In the genomic region with DNA sequence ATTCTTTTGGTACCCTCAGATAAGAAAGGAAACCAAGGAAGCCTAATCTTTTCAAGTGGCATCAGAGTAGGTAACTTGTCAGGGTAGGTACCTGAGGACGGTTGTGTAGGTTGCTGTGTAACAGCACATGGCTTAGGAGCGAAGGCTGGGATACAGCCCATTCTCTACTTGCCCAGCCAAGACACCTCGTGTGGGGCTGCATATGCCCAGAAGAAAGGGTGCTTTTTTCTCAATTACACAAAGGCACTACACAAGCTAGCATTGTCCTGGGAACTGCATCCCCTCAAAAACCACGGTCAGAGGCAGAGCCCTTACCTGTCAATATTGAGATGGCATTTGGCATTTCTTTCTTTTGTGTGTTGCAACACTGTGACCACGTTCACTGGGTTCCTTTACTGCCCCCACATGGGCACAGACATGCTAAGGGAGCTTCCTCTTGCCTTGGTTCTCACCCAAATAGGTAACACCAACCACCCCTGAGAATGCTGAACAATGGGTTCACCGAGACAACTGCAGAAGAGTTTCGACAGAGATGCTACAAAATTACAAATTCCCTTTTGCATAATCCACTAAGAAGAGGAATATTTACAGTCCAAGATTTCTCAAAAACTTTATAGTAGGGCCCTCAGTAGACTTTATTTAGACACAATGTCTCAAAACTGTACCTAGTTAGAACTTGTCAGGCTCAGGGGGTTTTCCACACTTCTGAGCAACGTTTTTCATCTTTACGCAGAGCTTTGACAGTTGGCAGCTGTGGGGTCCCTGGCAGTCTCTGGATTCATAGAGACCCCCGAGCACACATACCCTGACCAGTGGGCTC, we compare ENCODE assay signal across 8 cellular contexts. TPM values are rescaled to one million over a fixed set of nuclear protein-coding genes. Genes with fewer than 3 reads are reported as not detected.
DNase-seq lines count a peak whose midpoint lies in the region; ATAC-seq and TF ChIP-seq lines count a peak whose summit lies in the region.

No MANE protein-coding gene starts in this region.

- ATAC-seq in GM19328 (IDR thresholded peaks at IDR 0.05; ENCODE audit: unreplicated experiment): peak; percentile 76
- ATAC-seq in HG03066 (IDR thresholded peaks at IDR 0.05; ENCODE audit: low read depth, unreplicated experiment): peak; percentile 62
- peak; percentile 83 to 84 for ATAC-seq in activated T-cell treated with anti-CD3 and anti-CD28 coated beads, Interleukin-2, amount 50 U/mL, for 4 hours
- ATAC-seq in left ventricle myocardium superior: no peak

- DNase-seq in GM12865 (ENCODE audit: low read depth) (peak; percentile 86), NCI-H2196 treated with DMSO at 0.1 percent for 48 hours (lab: John Stamatoyannopoulos, UW; ENCODE audit: unreplicated experiment) (no peak), transverse colon (no peak), NCI-H1417 treated with DMSO at 0.1 percent for 48 hours (lab: John Stamatoyannopoulos, UW) (no peak), left ventricle myocardium superior (no peak)
- no peak for DNase-seq in activated T-cell treated with anti-CD3 and anti-CD28 coated beads, Interleukin-2, amount 50 U/mL, for 4 hours

- TF ChIP-seq CTCF in GM12865 (IDR thresholded peaks at IDR 0.05; ENCODE audit: insufficient read depth, low read depth, low read length, missing control alignments): peak; percentile 25
- no peak for TF ChIP-seq CTCF in transverse colon (IDR thresholded peaks at IDR 0.05)

- TF ChIP-seq POLR2A in transverse colon (IDR thresholded peaks at IDR 0.05): no peak

- no peaks in the 10 kb centered on the region for H3K4me1 ChIP-seq in transverse colon

- no peak for TF ChIP-seq EP300 in transverse colon (IDR thresholded peaks at IDR 0.05; ENCODE audit: low read depth)

- peaks cover 30% of the 10 kb centered on the region for H3K4me1 Mint-ChIP-seq in activated T-cell treated with anti-CD3 and anti-CD28 coated beads, Interleukin-2, amount 50 U/mL, for 4 hours (ENCODE audit: low read depth)

- intact Hi-C loops in transverse colon (cut with DNase I; ENCODE audit: low total_unique reads) (no loop called here), left ventricle myocardium superior (cut with micrococcal nuclease) (no loop called here)

- H3K36me3 ChIP-seq in transverse colon: no peaks in the 10 kb centered on the region

- H3K4me3 Mint-ChIP-seq in activated T-cell treated with anti-CD3 and anti-CD28 coated beads, Interleukin-2, amount 50 U/mL, for 4 hours: no peak overlapping the region

- H3K27me3 Mint-ChIP-seq in activated T-cell treated with anti-CD3 and anti-CD28 coated beads, Interleukin-2, amount 50 U/mL, for 4 hours (ENCODE audit: low read depth): no peaks in the 10 kb centered on the region

- WGBS in transverse colon (ENCODE audit: low coverage in 1 of 2), 2 donors: 40 to 63% methylated on average over 1 to 10 of the region's 10 CpGs

- in situ Hi-C loops in transverse colon (cut with MboI; ENCODE audit: low pct_ligation_motif_present in 1 of 4, low pct_unique_long_range_greater_than_20kb in 1 of 4, low sequenced_read_pairs in 3 of 4): no loop called here

- H3K27ac ChIP-seq in transverse colon: no peak overlapping the region

- H3K36me3 Mint-ChIP-seq in activated T-cell treated with anti-CD3 and anti-CD28 coated beads, Interleukin-2, amount 50 U/mL, for 4 hours (ENCODE audit: insufficient read depth): peaks cover 5% of the 10 kb centered on the region

- H3K4me3 ChIP-seq in GM12865 (ENCODE audit: low read depth, low read length): peak overlapping the region; percentile 35
- H3K4me3 ChIP-seq in transverse colon: no peak overlapping the region

- no peaks in the 10 kb centered on the region for H3K9me3 ChIP-seq in transverse colon

- H3K9me3 Mint-ChIP-seq in activated T-cell treated with anti-CD3 and anti-CD28 coated beads, Interleukin-2, amount 50 U/mL, for 4 hours: no peaks in the 10 kb centered on the region

- H3K27me3 ChIP-seq in transverse colon: no peaks in the 10 kb centered on the region

RNA-seq across cellular contexts. Expression of a gene that starts 35.8 kb away (rescaled TPM):
- total RNA-seq in activated T-cell treated with anti-CD3 and anti-CD28 coated beads, Interleukin-2, amount 50 U/mL, for 4 hours: 10 to 100 TPM in 2 of 3 donors, 1 to 10 TPM in 1; 7.4 to 21.9 (median 20.6) TPM
- 1 to 10 TPM in 1 of 4 donors, under 1 TPM in 2, not detected in 1; 0.41 to 1.8 (median 0.79) TPM for total RNA-seq in transverse colon
- total RNA-seq in left ventricle myocardium superior: not detected
